8 cellular contexts compared by ENCODE assay signal in genomic region chr9:35696520-35697215, GRCh38. TPM values are rescaled to one million over a fixed set of nuclear protein-coding genes. Genes with fewer than 3 reads are reported as not detected.
A peak's percentile ranks its signal among the peaks of the same experiment; 100 is the strongest.
DNase-seq lines count a peak whose midpoint lies in the region; ATAC-seq and TF ChIP-seq lines count a peak whose summit lies in the region.

No MANE protein-coding gene starts in this region.

- peaks cover 0 to 23% (median 7%) of the 10 kb centered on the region in 3 donors for H3K4me1 ChIP-seq in esophagus squamous epithelium

- DNase-seq in NK-92 treated with Interleukin-12 subunit alpha and Interleukin-12 subunit beta, amount 100 ng/mL, for 24 hours (lab: John Stamatoyannopoulos, UW), result peak; percentile 21
- DNase-seq in NK-92 (lab: John Stamatoyannopoulos, UW; ENCODE audit: unreplicated experiment) (no peak), NCI-H82 (lab: John Stamatoyannopoulos, UW) (peak; percentile 70), activated T-cell treated with anti-CD3 and anti-CD28 coated beads for 1 hour (ENCODE audit: low read depth) (peak; percentile 35), esophagus squamous epithelium (lab: John Stamatoyannopoulos, UW) (no peak), neural crest cell (ENCODE audit: low read depth, low spot score) (peak; percentile 49), type B pancreatic cell (ENCODE audit: extremely low spot score, unreplicated experiment) (no peak)

- H3K9me3 ChIP-seq in esophagus squamous epithelium, result no peaks in the 10 kb centered on the region

- H3K36me3 ChIP-seq in esophagus squamous epithelium, result peaks cover 38 to 60% (median 42%) of the 10 kb centered on the region in 3 donors

- TF ChIP-seq CTCF in esophagus squamous epithelium (IDR thresholded peaks at IDR 0.05) (peak; percentile 68 to 82 (median 78)), neural crest cell (conservative IDR thresholded peaks at IDR 0.05) (peak; percentile 84), type B pancreatic cell (conservative IDR thresholded peaks at IDR 0.05) (peak; percentile 93)

- no peak for TF ChIP-seq POLR2A in esophagus squamous epithelium (IDR thresholded peaks at IDR 0.05)

- H3K4me1 Mint-ChIP-seq in neural crest cell, result peaks cover 5% of the 10 kb centered on the region
- H3K4me1 Mint-ChIP-seq in type B pancreatic cell (ENCODE audit: unreplicated experiment), result peaks cover 4% of the 10 kb centered on the region

- H3K27me3 ChIP-seq in esophagus squamous epithelium, result no peaks in the 10 kb centered on the region

- peak; percentile 75 for ATAC-seq in HG02623 (IDR thresholded peaks at IDR 0.05; ENCODE audit: unreplicated experiment)

- H3K27ac ChIP-seq in esophagus squamous epithelium, result peak overlapping the region; percentile 63 to 90 (median 83)

- H3K27ac Mint-ChIP-seq in neural crest cell (ENCODE audit: unreplicated experiment) (no peak overlapping the region), type B pancreatic cell (peak overlapping the region; percentile 33)

- H3K36me3 Mint-ChIP-seq in neural crest cell (ENCODE audit: low read depth) (peaks cover 3% of the 10 kb centered on the region), type B pancreatic cell (peaks cover 8% of the 10 kb centered on the region)

- H3K9me3 Mint-ChIP-seq in neural crest cell (no peaks in the 10 kb centered on the region), type B pancreatic cell (no peaks in the 10 kb centered on the region)

- WGBS in esophagus squamous epithelium, 2 donors, result 25 to 35% methylated on average over 7 to 9 of the region's 9 CpGs

- intact Hi-C loops in esophagus squamous epithelium (cut with DNase I), result no loop called here

- H3K4me3 Mint-ChIP-seq in neural crest cell (peak overlapping the region; percentile 56), type B pancreatic cell (no peak overlapping the region)

- no peaks in the 10 kb centered on the region for H3K27me3 Mint-ChIP-seq in neural crest cell (ENCODE audit: low read depth)
- H3K27me3 Mint-ChIP-seq in type B pancreatic cell, result no peaks in the 10 kb centered on the region

- H3K4me3 ChIP-seq in esophagus squamous epithelium, result no peak overlapping the region

RNA-seq across cellular contexts. Expression of gene TPM2, which starts 6.9 kb away (rescaled TPM):
- total RNA-seq in esophagus squamous epithelium, result 1,000 to 10,000 TPM in 1 of 4 donors, 100 to 1,000 TPM in 2, 10 to 100 TPM in 1; 80.8 to 1,148 (median 217) TPM
- total RNA-seq in neural crest cell, result 159 and 168 TPM in 2 replicates
- total RNA-seq in type B pancreatic cell (ENCODE audit: low replicate concordance), result 17.7 and 241 TPM in 2 replicates

RNA-seq across cellular contexts. Expression of gene CA9, which starts 22.9 kb away (rescaled TPM):
- total RNA-seq in esophagus squamous epithelium (1 to 10 TPM in 1 of 4 donors, not detected in 3; 2.2 TPM), neural crest cell (0.45 and 0.63 TPM in 2 replicates), type B pancreatic cell (ENCODE audit: low replicate concordance) (1.5 TPM in 1 of 2 replicates, not detected in the other)

RNA-seq across cellular contexts. Expression of gene ARHGEF39, which starts 31.7 kb away (rescaled TPM):
- 10 to 100 TPM in 1 of 4 donors, 1 to 10 TPM in 3; 1.3 to 17.5 (median 5.1) TPM for total RNA-seq in esophagus squamous epithelium
- total RNA-seq in neural crest cell, result 27.2 and 28.0 TPM in 2 replicates
- 7.1 and 14.2 TPM in 2 replicates for total RNA-seq in type B pancreatic cell (ENCODE audit: low replicate concordance)

RNA-seq across cellular contexts. Expression of gene TLN1, which starts 35.3 kb away (rescaled TPM):
- total RNA-seq in esophagus squamous epithelium (100 to 1,000 TPM in 2 of 4 donors, 10 to 100 TPM in 2; 94.7 to 233 (median 112) TPM), neural crest cell (123 and 141 TPM in 2 replicates), type B pancreatic cell (ENCODE audit: low replicate concordance) (136 and 164 TPM in 2 replicates)

RNA-seq across cellular contexts. Expression of gene CREB3, which starts 35.8 kb away (rescaled TPM):
- 10 to 100 TPM; 10.5 to 24.2 (median 19.2) TPM for total RNA-seq in esophagus squamous epithelium
- total RNA-seq in neural crest cell, result 35.3 and 35.9 TPM in 2 replicates
- total RNA-seq in type B pancreatic cell (ENCODE audit: low replicate concordance), result 29.1 and 36.4 TPM in 2 replicates

Comparison
In these comparisons a context has a peak if more than half of its experiments do, and no peak if none do; other contexts are left out.
1. DNase-seq: peak in NK-92 treated with Interleukin-12 subunit alpha and Interleukin-12 subunit beta, amount 100 ng/mL, for 24 hours (single experiment), NCI-H82 (single experiment), activated T-cell treated with anti-CD3 and anti-CD28 coated beads for 1 hour (single experiment) and neural crest cell (single experiment); none in NK-92 (single experiment), esophagus squamous epithelium (single experiment) and type B pancreatic cell (single experiment).
2. Peak in every context shown above with its lines, with median percentiles within 50 percentile points of each other: CTCF ChIP-seq.